8 cellular contexts compared by ENCODE assay signal in the genomic region with DNA sequence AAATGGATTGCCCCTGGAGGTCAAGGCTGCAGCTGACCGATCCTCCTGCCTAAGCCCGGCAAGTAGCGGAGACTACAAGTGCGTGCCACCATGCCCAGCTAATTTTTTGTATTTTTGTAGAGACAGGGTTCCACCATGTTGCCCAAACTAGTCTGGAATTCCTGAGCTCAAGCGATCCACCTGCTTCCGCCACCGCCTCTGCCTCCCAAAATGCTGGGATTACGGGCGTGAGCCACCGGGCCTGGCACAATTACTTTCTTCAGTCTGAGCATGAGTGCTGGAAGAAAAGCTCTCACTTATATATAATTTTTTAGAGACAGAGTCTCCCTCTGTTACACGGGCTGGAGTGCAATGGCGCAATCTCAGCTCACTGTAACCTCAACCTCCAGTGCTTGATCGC.
A peak's percentile ranks its signal among the peaks of the same experiment; 100 is the strongest.
DNase-seq lines count a peak whose midpoint lies in the region; ATAC-seq and TF ChIP-seq lines count a peak whose summit lies in the region.
"Not testable (repeated sequence)": the region's sequence is repeated elsewhere in the genome, so short reads cannot be mapped to it uniquely, and the experiment has no call there.

No MANE protein-coding gene starts in this region.

- 0 out of 2 replicates have a peak, but pooled peaks cover 11% of the 10 kb centered on the region for H3K4me1 ChIP-seq in BLaER1
- H3K4me1 ChIP-seq in OCI-LY7 (ENCODE audit: insufficient read depth, low read length, poor library complexity, severe bottlenecking); mucosa of descending colon (ENCODE audit: low read depth): not testable (repeated sequence)

- not testable (repeated sequence) for H3K4me1 Mint-ChIP-seq in activated CD4-positive, alpha-beta memory T cell treated with anti-CD3 and anti-CD28 coated beads for 36 hours (ENCODE audit: low read depth); activated naive CD8-positive, alpha-beta T cell treated with anti-CD3 and anti-CD28 coated beads, Interleukin-2, amount 50 U/mL, for 24 hours

- intact Hi-C loops in OCI-LY7 (cut with micrococcal nuclease; ENCODE audit: unreplicated experiment); mucosa of descending colon (cut with DNase I, micrococcal nuclease): not testable (repeated sequence)
- intact Hi-C loops in activated CD4-positive, alpha-beta memory T cell treated with anti-CD3 and anti-CD28 coated beads for 36 hours (cut with micrococcal nuclease): loop anchor here (5.0 kb wide), 1 partner anchor 39 kb away; no protein-coding TSS in a partner anchor

- peak overlapping the region; percentile 90; the same call in 1 of the 2 replicates for H3K9ac ChIP-seq in BLaER1

- not testable (repeated sequence) for BruUV-seq in OCI-LY7 (replicated peaks; lab: Mats Ljungman, UMichigan)

- H3K27ac Mint-ChIP-seq in activated CD4-positive, alpha-beta memory T cell treated with anti-CD3 and anti-CD28 coated beads for 36 hours: not testable (repeated sequence)
- peak overlapping the region; percentile 49 for H3K27ac Mint-ChIP-seq in activated naive CD8-positive, alpha-beta T cell treated with anti-CD3 and anti-CD28 coated beads, Interleukin-2, amount 50 U/mL, for 24 hours

- POLR2A ChIA-PET in OCI-LY7 (lab: Charles Lee): interaction anchor here (1.3 kb wide), 1 partner anchor 426 kb away, joined by 4 read pairs; no protein-coding TSS in a partner anchor
- POLR2A ChIA-PET in activated CD4-positive, alpha-beta memory T cell treated with anti-CD3 and anti-CD28 coated beads for 36 hours (lab: Charles Lee): interaction anchor here (1.2 kb wide), 1 partner anchor 427 kb away, joined by 3 read pairs; no protein-coding TSS in a partner anchor

- H3K36me3 Mint-ChIP-seq in activated CD4-positive, alpha-beta memory T cell treated with anti-CD3 and anti-CD28 coated beads for 36 hours; activated naive CD8-positive, alpha-beta T cell treated with anti-CD3 and anti-CD28 coated beads, Interleukin-2, amount 50 U/mL, for 24 hours (ENCODE audit: low read depth): not testable (repeated sequence)

- H3K9me2 ChIP-seq in OCI-LY7 (ENCODE audit: insufficient read depth, low read length): not testable (repeated sequence)

- not testable (repeated sequence) for H3K27ac ChIP-seq in BLaER1; OCI-LY7 (ENCODE audit: low read depth, low read length, poor library complexity, severe bottlenecking)
- H3K27ac ChIP-seq in epithelial cell of prostate: peak overlapping the region; percentile 78
- H3K27ac ChIP-seq in skin epidermis: peak overlapping the region in 7 of 21 experiments; percentile 3 to 96 (median 92)

- ATAC-seq in activated naive CD8-positive, alpha-beta T cell treated with anti-CD3 and anti-CD28 coated beads, Interleukin-2, amount 50 U/mL, for 24 hours; mucosa of descending colon: not testable (repeated sequence)

- peak overlapping the region; percentile 79 for H3K4me2 ChIP-seq in BLaER1
- peak overlapping the region; percentile 38 for H3K4me2 ChIP-seq in OCI-LY7 (ENCODE audit: low read length)

- peak overlapping the region; percentile 90 for H3K4me3 Mint-ChIP-seq in activated CD4-positive, alpha-beta memory T cell treated with anti-CD3 and anti-CD28 coated beads for 36 hours
- peak overlapping the region; percentile 91 for H3K4me3 Mint-ChIP-seq in activated naive CD8-positive, alpha-beta T cell treated with anti-CD3 and anti-CD28 coated beads, Interleukin-2, amount 50 U/mL, for 24 hours

- H3K27me3 ChIP-seq in BLaER1: not testable (repeated sequence)

- H4K20me1 ChIP-seq in BLaER1; OCI-LY7 (ENCODE audit: insufficient read depth, low read length): not testable (repeated sequence)

- not testable (repeated sequence) for H3K9me3 Mint-ChIP-seq in activated CD4-positive, alpha-beta memory T cell treated with anti-CD3 and anti-CD28 coated beads for 36 hours; activated naive CD8-positive, alpha-beta T cell treated with anti-CD3 and anti-CD28 coated beads, Interleukin-2, amount 50 U/mL, for 24 hours

- H3K36me3 ChIP-seq in BLaER1; OCI-LY7 (ENCODE audit: insufficient read depth, low read length); mucosa of descending colon (ENCODE audit: low read depth): not testable (repeated sequence)

- not testable (repeated sequence) for H2AFZ ChIP-seq in OCI-LY7 (ENCODE audit: low read length)

- CTCF ChIA-PET in OCI-LY7 (lab: Charles Lee; ENCODE audit: unreplicated experiment): not testable (repeated sequence)
- CTCF ChIA-PET in activated CD4-positive, alpha-beta memory T cell treated with anti-CD3 and anti-CD28 coated beads for 36 hours (lab: Charles Lee): interaction anchor here (2.6 kb wide), 1 partner anchor 425 kb away, joined by 8 read pairs; a partner anchor contains a TSS

- not testable (repeated sequence) for DNase-seq in GM12864 (ENCODE audit: low read depth); OCI-LY7 (ENCODE audit: low spot score); activated naive CD8-positive, alpha-beta T cell treated with anti-CD3 and anti-CD28 coated beads, Interleukin-2, amount 50 U/mL, for 24 hours; epithelial cell of prostate (ENCODE audit: low read depth, low spot score)
- DNase-seq in activated CD4-positive, alpha-beta memory T cell treated with anti-CD3 and anti-CD28 coated beads for 36 hours: peak; percentile 10
- DNase-seq in mucosa of descending colon: peak; percentile 15 to 45 (median 32)

- not testable (repeated sequence) for H3K27me3 Mint-ChIP-seq in activated CD4-positive, alpha-beta memory T cell treated with anti-CD3 and anti-CD28 coated beads for 36 hours; activated naive CD8-positive, alpha-beta T cell treated with anti-CD3 and anti-CD28 coated beads, Interleukin-2, amount 50 U/mL, for 24 hours

- H3K79me2 ChIP-seq in OCI-LY7 (ENCODE audit: insufficient read depth, low read depth, low read length): not testable (repeated sequence)

- not testable (repeated sequence) for TF ChIP-seq CTCF in GM12864 (IDR thresholded peaks at IDR 0.05; ENCODE audit: low read depth, low read length, missing control alignments); OCI-LY7 (conservative IDR thresholded peaks at IDR 0.05; ENCODE audit: low read length); mucosa of descending colon (IDR thresholded peaks at IDR 0.05)

- H3K4me3 ChIP-seq in BLaER1 (peak overlapping the region; percentile 80; the same call in 1 of the 2 replicates), GM12864 (ENCODE audit: low read depth, low read length) (peak overlapping the region; percentile 88), OCI-LY7 (ENCODE audit: low read depth, low read length, poor library complexity, severe bottlenecking) (peak overlapping the region; percentile 70), skin epidermis (peak overlapping the region in 5 of 7 experiments; percentile 60 to 82 (median 77))
- not testable (repeated sequence) for H3K4me3 ChIP-seq in mucosa of descending colon

- H3K9me3 ChIP-seq in BLaER1; OCI-LY7 (ENCODE audit: low read length); mucosa of descending colon: not testable (repeated sequence)
